15 cellular contexts compared by ENCODE assay signal in the genomic region with DNA sequence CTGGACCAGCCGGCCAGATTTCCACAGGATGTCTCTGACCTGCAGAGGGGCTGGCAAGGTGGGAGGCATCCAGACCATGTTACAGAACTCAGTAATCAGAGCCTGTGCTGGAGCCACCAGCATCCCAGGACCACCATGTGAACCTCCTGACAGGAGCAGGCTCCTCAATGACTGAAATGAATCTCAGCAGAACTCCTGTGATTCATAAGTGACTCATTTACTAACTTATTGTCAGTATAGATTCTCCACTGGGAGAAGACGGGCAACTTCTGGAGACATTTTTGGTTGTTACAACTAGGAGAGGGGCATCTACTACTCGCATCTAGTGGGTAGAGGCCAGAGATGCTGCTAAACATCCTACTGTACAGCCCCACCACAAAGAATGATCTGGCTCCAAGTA.
"Had no signal": no experiment of that assay in that cellular context is flagged by ENCODE, and none has a peak within 500 bp of the region (broad histone marks: within the 10 kb centered on the region; RNA-seq: fewer than 3 reads in every experiment).

No MANE protein-coding gene starts in this region.

- ATAC-seq: activated T-cell treated with anti-CD3 and anti-CD28 coated beads, Interleukin-2, amount 50 U/mL, for 72 hours; lower lobe of right lung; natural killer cell treated with Interleukin-12 subunit alpha and Interleukin-12 subunit beta and Interleukin-15 and Interleukin-18, amount 100 ng/mL, for 72 hours; stimulated activated memory B cell treated with anti-CD40 and anti-IgM and Interleukin-4, amounts not matched to agents 10 μg/mL and 1 μg/mL and 100 μg/mL, for 72 hours; upper lobe of right lung had no signal

- H3K36me3 Mint-ChIP-seq: activated naive CD4-positive, alpha-beta T cell treated with anti-CD3 and anti-CD28 coated beads, Interleukin-2, amount 50 U/mL, for 24 hours; natural killer cell treated with Interleukin-12 subunit alpha and Interleukin-12 subunit beta and Interleukin-15 and Interleukin-18, amount 100 ng/mL, for 72 hours; stimulated activated memory B cell treated with anti-CD40 and anti-IgM and Interleukin-4, amounts not matched to agents 10 μg/mL and 1 μg/mL and 100 μg/mL, for 72 hours had no signal

- H3K4me3 Mint-ChIP-seq: activated naive CD4-positive, alpha-beta T cell treated with anti-CD3 and anti-CD28 coated beads, Interleukin-2, amount 50 U/mL, for 24 hours; activated T-cell treated with anti-CD3 and anti-CD28 coated beads, Interleukin-2, amount 50 U/mL, for 72 hours; natural killer cell treated with Interleukin-12 subunit alpha and Interleukin-12 subunit beta and Interleukin-15 and Interleukin-18, amount 100 ng/mL, for 72 hours; stimulated activated memory B cell treated with anti-CD40 and anti-IgM and Interleukin-4, amounts not matched to agents 10 μg/mL and 1 μg/mL and 100 μg/mL, for 72 hours had no signal

- H3K9me3 Mint-ChIP-seq: activated naive CD4-positive, alpha-beta T cell treated with anti-CD3 and anti-CD28 coated beads, Interleukin-2, amount 50 U/mL, for 24 hours; natural killer cell treated with Interleukin-12 subunit alpha and Interleukin-12 subunit beta and Interleukin-15 and Interleukin-18, amount 100 ng/mL, for 72 hours; stimulated activated memory B cell treated with anti-CD40 and anti-IgM and Interleukin-4, amounts not matched to agents 10 μg/mL and 1 μg/mL and 100 μg/mL, for 72 hours had no signal

- DNase-seq: activated CD4-positive, alpha-beta T cell treated with anti-CD3 and anti-CD28 coated beads, Interleukin-2, amount 50 U/mL, for 1 hour; activated gamma-delta T cell; activated T-cell treated with anti-CD3 and anti-CD28 coated beads, Interleukin-2, amount 50 U/mL, for 72 hours; cerebellar nuclear complex; cortex of kidney; lower lobe of right lung; retina; spleen; stimulated activated CD4-positive, alpha-beta T cell treated with anti-CD3 and anti-CD28 coated beads, Interleukin-4, amount 100 ng/mL, for 4 hours; T1000; testis; upper lobe of right lung had no signal

- H3K27ac Mint-ChIP-seq: activated naive CD4-positive, alpha-beta T cell treated with anti-CD3 and anti-CD28 coated beads, Interleukin-2, amount 50 U/mL, for 24 hours; activated T-cell treated with anti-CD3 and anti-CD28 coated beads, Interleukin-2, amount 50 U/mL, for 72 hours; stimulated activated memory B cell treated with anti-CD40 and anti-IgM and Interleukin-4, amounts not matched to agents 10 μg/mL and 1 μg/mL and 100 μg/mL, for 72 hours had no signal
